In the genomic region with DNA sequence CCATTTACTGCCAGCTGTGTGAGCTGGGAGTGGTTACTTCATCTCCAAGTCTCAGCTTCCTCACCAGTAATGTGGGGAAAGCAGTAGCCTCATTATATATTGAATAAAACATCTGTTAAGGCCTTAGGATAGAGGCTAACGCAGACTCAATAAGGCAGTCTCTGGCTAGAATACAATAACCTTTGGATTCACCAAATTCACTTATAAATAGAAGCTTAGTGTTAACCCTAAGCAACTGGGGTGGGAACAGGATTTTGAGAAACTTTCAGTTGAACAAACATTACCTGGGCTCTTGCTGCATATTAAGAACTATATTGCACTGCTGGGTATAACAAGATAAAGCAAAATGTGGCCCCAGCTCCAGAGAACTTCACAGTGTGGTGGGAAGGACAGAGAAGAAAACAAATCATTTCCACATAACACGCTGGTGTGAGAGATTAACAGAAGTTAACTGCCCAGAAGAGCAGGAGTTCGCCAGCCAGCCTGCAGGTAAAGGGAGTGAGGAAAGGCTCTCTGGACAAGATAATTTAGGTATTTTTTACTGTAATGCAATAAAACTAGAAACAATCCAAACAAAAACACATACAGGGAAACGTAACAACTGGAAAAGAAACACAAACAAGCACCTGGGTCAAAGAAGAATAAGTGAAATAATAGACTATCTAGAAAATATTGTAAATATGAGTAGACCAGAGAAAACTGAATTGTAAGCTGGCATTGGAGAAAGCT, we compare ENCODE assay signal across 28 cellular contexts.
"Had no signal": no experiment of that assay in that cellular context is flagged by ENCODE, and none has a peak within 500 bp of the region (broad histone marks: within the 10 kb centered on the region; RNA-seq: fewer than 3 reads in every experiment).

No MANE protein-coding gene starts in this region.

- H3K4me3 ChIP-seq: left lung, lung, mucosa of descending colon, pancreas, prostate gland, sigmoid colon, spleen, suprapubic skin, thoracic aorta, tibial artery, uterus had no signal

- DNase-seq: hippocampal formation; kidney glomerular epithelial cell; left cardiac atrium; left lung; mesendoderm; mucosa of descending colon; naive thymus-derived CD4-positive, alpha-beta T cell; pancreas; posterior cingulate gyrus; retina; right cardiac atrium; sigmoid colon; small intestine; spleen; stimulated activated CD4-positive, alpha-beta T cell treated with anti-CD3 and anti-CD28 coated beads, Interleukin-4, amount 100 ng/mL, for 24 hours; stimulated activated naive CD4-positive, alpha-beta T cell; tibial artery; uterus had no signal

- H3K27ac ChIP-seq: left lung, pancreas, prostate gland, sigmoid colon, spleen, suprapubic skin, thoracic aorta, tibial artery had no signal

- H3K27ac Mint-ChIP-seq: naive thymus-derived CD4-positive, alpha-beta T cell; natural killer cell treated with Interleukin-12 subunit alpha and Interleukin-12 subunit beta and Interleukin-15 and Interleukin-18, amount 100 ng/mL, for 72 hours; stimulated activated effector memory CD8-positive, alpha-beta T cell treated with anti-CD3 and anti-CD28 coated beads, Interleukin-12 subunit alpha, Interleukin-12 subunit beta, amount 100 ng/mL, for 72 hours; stimulated activated naive CD8-positive, alpha-beta T cell treated with anti-CD3 and anti-CD28 coated beads, Interleukin-15, Interleukin-2, amounts not matched to agents 100 ng/mL and 50 ng/mL, for 24 hours; type B pancreatic cell had no signal

- H3K9me3 ChIP-seq: left lung, mucosa of descending colon, pancreas, prostate gland, sigmoid colon, spleen, suprapubic skin, thoracic aorta, tibial artery, uterus had no signal

- FAIRE-seq: keratinocyte, pancreas, small intestine had no signal

- ATAC-seq: left cardiac atrium; left lung; mucosa of descending colon; naive thymus-derived CD4-positive, alpha-beta T cell; natural killer cell treated with Interleukin-12 subunit alpha and Interleukin-12 subunit beta and Interleukin-15 and Interleukin-18, amount 100 ng/mL, for 72 hours; pancreas; right cardiac atrium; stimulated activated effector memory CD8-positive, alpha-beta T cell treated with anti-CD3 and anti-CD28 coated beads, Interleukin-12 subunit alpha, Interleukin-12 subunit beta, amount 100 ng/mL, for 72 hours had no signal

- H3K27me3 ChIP-seq: left lung, pancreas, sigmoid colon, spleen, suprapubic skin, tibial artery, uterus had no signal

- H3K9me3 Mint-ChIP-seq: mesothelial cell of epicardium; natural killer cell treated with Interleukin-12 subunit alpha and Interleukin-12 subunit beta and Interleukin-15 and Interleukin-18, amount 100 ng/mL, for 72 hours; stimulated activated effector memory CD8-positive, alpha-beta T cell treated with anti-CD3 and anti-CD28 coated beads, Interleukin-12 subunit alpha, Interleukin-12 subunit beta, amount 100 ng/mL, for 72 hours; stimulated activated naive CD8-positive, alpha-beta T cell treated with anti-CD3 and anti-CD28 coated beads, Interleukin-15, Interleukin-2, amounts not matched to agents 100 ng/mL and 50 ng/mL, for 24 hours; type B pancreatic cell had no signal

- H3K4me1 ChIP-seq: left lung, pancreas, prostate gland, sigmoid colon, suprapubic skin, tibial artery, uterus had no signal

- H3K4me3 Mint-ChIP-seq: mesothelial cell of epicardium; naive thymus-derived CD4-positive, alpha-beta T cell; natural killer cell treated with Interleukin-12 subunit alpha and Interleukin-12 subunit beta and Interleukin-15 and Interleukin-18, amount 100 ng/mL, for 72 hours; stimulated activated effector memory CD8-positive, alpha-beta T cell treated with anti-CD3 and anti-CD28 coated beads, Interleukin-12 subunit alpha, Interleukin-12 subunit beta, amount 100 ng/mL, for 72 hours; stimulated activated naive CD8-positive, alpha-beta T cell treated with anti-CD3 and anti-CD28 coated beads, Interleukin-15, Interleukin-2, amounts not matched to agents 100 ng/mL and 50 ng/mL, for 24 hours; type B pancreatic cell had no signal

- H3K36me3 ChIP-seq: prostate gland, thoracic aorta, uterus had no signal

- H3K27me3 Mint-ChIP-seq: naive thymus-derived CD4-positive, alpha-beta T cell; natural killer cell treated with Interleukin-12 subunit alpha and Interleukin-12 subunit beta and Interleukin-15 and Interleukin-18, amount 100 ng/mL, for 72 hours; stimulated activated naive CD8-positive, alpha-beta T cell treated with anti-CD3 and anti-CD28 coated beads, Interleukin-15, Interleukin-2, amounts not matched to agents 100 ng/mL and 50 ng/mL, for 24 hours; type B pancreatic cell had no signal
